9 cellular contexts compared by ENCODE assay signal in genomic region chr12:84912191-84913142, GRCh38. TPM values are rescaled to one million over a fixed set of nuclear protein-coding genes. Genes with fewer than 3 reads are reported as not detected.
A peak's percentile ranks its signal among the peaks of the same experiment; 100 is the strongest.
DNase-seq lines count a peak whose midpoint lies in the region; ATAC-seq and TF ChIP-seq lines count a peak whose summit lies in the region.
"Had no signal": no experiment of that assay in that cellular context is flagged by ENCODE, and none has a peak within 500 bp of the region (broad histone marks: within the 10 kb centered on the region; RNA-seq: fewer than 3 reads in every experiment).

TSS of gene SLC6A15 (minus strand) at chr12:84912799. CDS start at chr12:84892120, 20,679 bp downstream.

- H3K27me3 Mint-ChIP-seq in activated CD4-positive, alpha-beta T cell treated with anti-CD3 and anti-CD28 coated beads, Interleukin-2, amount 10 ng/mL, durations not matched to agents 7 days and 5 days: peaks cover 52% of the 10 kb centered on the region
- peaks cover 39% of the 10 kb centered on the region for H3K27me3 Mint-ChIP-seq in activated CD4-positive, alpha-beta memory T cell treated with anti-CD3 and anti-CD28 coated beads, Interleukin-2, amount 10 ng/mL, durations not matched to agents 7 days and 5 days
- H3K27me3 Mint-ChIP-seq in nephron (ENCODE audit: low read depth): peaks cover 72% of the 10 kb centered on the region

- CTCF ChIA-PET in activated CD4-positive, alpha-beta T cell treated with anti-CD3 and anti-CD28 coated beads, Interleukin-2, amount 10 ng/mL, durations not matched to agents 7 days and 5 days (lab: Charles Lee): no interaction called here
- CTCF ChIA-PET in activated CD4-positive, alpha-beta memory T cell treated with anti-CD3 and anti-CD28 coated beads, Interleukin-2, amount 10 ng/mL, durations not matched to agents 7 days and 5 days (lab: Charles Lee): no interaction called here

- peak within 1 kb of the TSS; percentile 48 for H3K4me3 Mint-ChIP-seq in activated CD4-positive, alpha-beta T cell treated with anti-CD3 and anti-CD28 coated beads, Interleukin-2, amount 10 ng/mL, durations not matched to agents 7 days and 5 days
- peak within 1 kb of the TSS; percentile 71 for H3K4me3 Mint-ChIP-seq in activated CD4-positive, alpha-beta memory T cell treated with anti-CD3 and anti-CD28 coated beads, Interleukin-2, amount 10 ng/mL, durations not matched to agents 7 days and 5 days
- peak within 1 kb of the TSS; percentile 88 to 91 (median 89) for H3K4me3 Mint-ChIP-seq in nephron

- no peaks in the 10 kb centered on the region for H3K36me3 Mint-ChIP-seq in activated CD4-positive, alpha-beta T cell treated with anti-CD3 and anti-CD28 coated beads, Interleukin-2, amount 10 ng/mL, durations not matched to agents 7 days and 5 days (ENCODE audit: low read depth)
- no peaks in the 10 kb centered on the region for H3K36me3 Mint-ChIP-seq in activated CD4-positive, alpha-beta memory T cell treated with anti-CD3 and anti-CD28 coated beads, Interleukin-2, amount 10 ng/mL, durations not matched to agents 7 days and 5 days (ENCODE audit: low read depth)
- no peaks in the 10 kb centered on the region for H3K36me3 Mint-ChIP-seq in nephron (ENCODE audit: low read depth)
- H3K36me3 Mint-ChIP-seq: CD4-positive, CD25-positive, alpha-beta regulatory T cell had no signal

- peaks cover 19% of the 10 kb centered on the region for H3K4me1 Mint-ChIP-seq in activated CD4-positive, alpha-beta T cell treated with anti-CD3 and anti-CD28 coated beads, Interleukin-2, amount 10 ng/mL, durations not matched to agents 7 days and 5 days
- peaks cover 19% of the 10 kb centered on the region for H3K4me1 Mint-ChIP-seq in activated CD4-positive, alpha-beta memory T cell treated with anti-CD3 and anti-CD28 coated beads, Interleukin-2, amount 10 ng/mL, durations not matched to agents 7 days and 5 days
- H3K4me1 Mint-ChIP-seq in nephron: peaks cover 6% of the 10 kb centered on the region

- no peak within 1 kb of the TSS for H3K27ac Mint-ChIP-seq in activated CD4-positive, alpha-beta T cell treated with anti-CD3 and anti-CD28 coated beads, Interleukin-2, amount 10 ng/mL, durations not matched to agents 7 days and 5 days
- H3K27ac Mint-ChIP-seq in activated CD4-positive, alpha-beta memory T cell treated with anti-CD3 and anti-CD28 coated beads, Interleukin-2, amount 10 ng/mL, durations not matched to agents 7 days and 5 days: no peak within 1 kb of the TSS
- peak within 1 kb of the TSS; percentile 3 to 73 (median 63) for H3K27ac Mint-ChIP-seq in nephron
- H3K27ac Mint-ChIP-seq: CD4-positive, CD25-positive, alpha-beta regulatory T cell had no signal

- H3K9me3 Mint-ChIP-seq in activated CD4-positive, alpha-beta T cell treated with anti-CD3 and anti-CD28 coated beads, Interleukin-2, amount 10 ng/mL, durations not matched to agents 7 days and 5 days: no peaks in the 10 kb centered on the region
- H3K9me3 Mint-ChIP-seq in activated CD4-positive, alpha-beta memory T cell treated with anti-CD3 and anti-CD28 coated beads, Interleukin-2, amount 10 ng/mL, durations not matched to agents 7 days and 5 days: no peaks in the 10 kb centered on the region
- no peaks in the 10 kb centered on the region for H3K9me3 Mint-ChIP-seq in nephron
- H3K9me3 Mint-ChIP-seq: CD4-positive, CD25-positive, alpha-beta regulatory T cell had no signal

- POLR2A ChIA-PET in activated CD4-positive, alpha-beta T cell treated with anti-CD3 and anti-CD28 coated beads, Interleukin-2, amount 10 ng/mL, durations not matched to agents 7 days and 5 days (lab: Charles Lee): no interaction called here
- POLR2A ChIA-PET in activated CD4-positive, alpha-beta memory T cell treated with anti-CD3 and anti-CD28 coated beads, Interleukin-2, amount 10 ng/mL, durations not matched to agents 7 days and 5 days (lab: Charles Lee): no interaction called here

- no peak for ATAC-seq in HG03565 (IDR thresholded peaks at IDR 0.05; ENCODE audit: unreplicated experiment)

- peak; percentile 30 for DNase-seq in activated CD4-positive, alpha-beta T cell treated with anti-CD3 and anti-CD28 coated beads, Interleukin-2, amount 10 ng/mL, durations not matched to agents 7 days and 5 days
- no peak for DNase-seq in activated CD4-positive, alpha-beta T cell treated with anti-CD3 and anti-CD28 coated beads, Interleukin-2, amount 50 U/mL, for 4 hours
- peak; percentile 87 for DNase-seq in NCI-H146 (lab: John Stamatoyannopoulos, UW)
- DNase-seq in activated CD4-positive, alpha-beta memory T cell treated with anti-CD3 and anti-CD28 coated beads, Interleukin-2, amount 10 ng/mL, durations not matched to agents 7 days and 5 days: no peak
- DNase-seq in fibroblast of the conjunctiva (ENCODE audit: low read depth): peak; percentile 89
- DNase-seq in mesenteric fat pad (ENCODE audit: low spot score): no peak

- TF ChIP-seq CTCF in nephron (IDR thresholded peaks at IDR 0.05; ENCODE audit: unreplicated experiment in 3 of 3): peak; percentile 59 to 69 (median 68)

RNA-seq across cellular contexts. Expression of gene SLC6A15, which starts in this region (rescaled TPM):
- total RNA-seq in activated CD4-positive, alpha-beta T cell treated with anti-CD3 and anti-CD28 coated beads, Interleukin-2, amount 10 ng/mL, durations not matched to agents 7 days and 5 days: not detected
- not detected for total RNA-seq in activated CD4-positive, alpha-beta memory T cell treated with anti-CD3 and anti-CD28 coated beads, Interleukin-2, amount 10 ng/mL, durations not matched to agents 7 days and 5 days
- total RNA-seq in mesenteric fat pad: not detected
- total RNA-seq: CD4-positive, CD25-positive, alpha-beta regulatory T cell had no signal

Comparison
In these comparisons a context has a peak if more than half of its experiments do, and no peak if none do; other contexts are left out.
1. Peak in DNase-seq in activated CD4-positive, alpha-beta T cell treated with anti-CD3 and anti-CD28 coated beads, Interleukin-2, amount 10 ng/mL, durations not matched to agents 7 days and 5 days; RNA of the gene not detected or under 1 TPM.
2. DNase-seq: peak in NCI-H146 (single experiment) and fibroblast of the conjunctiva (single experiment); none in activated CD4-positive, alpha-beta T cell treated with anti-CD3 and anti-CD28 coated beads, Interleukin-2, amount 50 U/mL, for 4 hours (0 of 2), activated CD4-positive, alpha-beta memory T cell treated with anti-CD3 and anti-CD28 coated beads, Interleukin-2, amount 10 ng/mL, durations not matched to agents 7 days and 5 days (single experiment) and mesenteric fat pad (single experiment).
3. H3K27ac Mint-ChIP-seq: peak in nephron (3 of 3); none in activated CD4-positive, alpha-beta T cell treated with anti-CD3 and anti-CD28 coated beads, Interleukin-2, amount 10 ng/mL, durations not matched to agents 7 days and 5 days (single experiment) and activated CD4-positive, alpha-beta memory T cell treated with anti-CD3 and anti-CD28 coated beads, Interleukin-2, amount 10 ng/mL, durations not matched to agents 7 days and 5 days (single experiment).
4. Peak in every context shown above with its lines, with median percentiles within 50 percentile points of each other: H3K4me3 Mint-ChIP-seq.